Comparison of ENCODE assay signal across 7 cellular contexts in the genomic region with DNA sequence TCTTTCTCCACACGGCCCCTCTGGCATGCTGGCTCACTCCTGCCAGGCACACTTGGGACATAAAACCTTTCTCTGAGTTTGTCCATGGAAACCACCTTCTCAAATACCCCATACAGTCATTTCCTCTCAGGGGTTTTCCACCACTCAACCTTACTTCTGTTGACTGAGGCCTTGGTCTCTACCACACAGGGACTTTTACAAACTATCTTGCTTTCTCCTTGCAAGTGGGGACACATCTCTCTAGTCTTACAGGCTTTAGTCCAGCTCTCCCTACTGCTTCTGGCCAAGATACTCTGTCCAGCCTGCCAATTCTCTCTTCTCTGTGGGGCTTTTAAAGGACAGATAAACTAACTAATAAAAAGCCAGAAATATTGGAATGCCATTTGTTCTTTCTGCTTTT.
DNase-seq lines count a peak whose midpoint lies in the region; ATAC-seq lines count a peak whose summit lies in the region.
"Not testable (repeated sequence)": the region's sequence is repeated elsewhere in the genome, so short reads cannot be mapped to it uniquely, and the experiment has no call there.

No MANE protein-coding gene starts in this region.

- H3K9me3 Mint-ChIP-seq in activated T-helper 1 cell treated with anti-CD3 and anti-CD28 coated beads, Interleukin-12 subunit alpha, Interleukin-12 subunit beta, Interleukin-2, Interleukin-4 antibody, amounts not matched to agents 30 ng/mL and 10 ng/mL and 1 ng/mL, durations not matched to agents 14 hours and 24 hours and 36 hours = peaks cover 25% of the 10 kb centered on the region

- H3K27ac Mint-ChIP-seq in activated T-helper 1 cell treated with anti-CD3 and anti-CD28 coated beads, Interleukin-12 subunit alpha, Interleukin-12 subunit beta, Interleukin-2, Interleukin-4 antibody, amounts not matched to agents 30 ng/mL and 10 ng/mL and 1 ng/mL, durations not matched to agents 14 hours and 24 hours and 36 hours = peak overlapping the region; percentile 87

- peak; percentile 47 for DNase-seq in activated T-helper 1 cell treated with anti-CD3 and anti-CD28 coated beads, Interleukin-12 subunit alpha, Interleukin-12 subunit beta, Interleukin-2, Interleukin-4 antibody, amounts not matched to agents 30 ng/mL and 10 ng/mL and 1 ng/mL, durations not matched to agents 14 hours and 24 hours and 36 hours (ENCODE audit: low spot score)
- not testable (repeated sequence) for DNase-seq in left ventricle myocardium superior

- intact Hi-C loops in activated T-helper 1 cell treated with anti-CD3 and anti-CD28 coated beads, Interleukin-12 subunit alpha, Interleukin-12 subunit beta, Interleukin-2, Interleukin-4 antibody, amounts not matched to agents 30 ng/mL and 10 ng/mL and 1 ng/mL, durations not matched to agents 14 hours and 24 hours and 36 hours (cut with micrococcal nuclease); left ventricle myocardium superior (cut with micrococcal nuclease): not testable (repeated sequence)

- H3K36me3 Mint-ChIP-seq in activated T-helper 1 cell treated with anti-CD3 and anti-CD28 coated beads, Interleukin-12 subunit alpha, Interleukin-12 subunit beta, Interleukin-2, Interleukin-4 antibody, amounts not matched to agents 30 ng/mL and 10 ng/mL and 1 ng/mL, durations not matched to agents 14 hours and 24 hours and 36 hours (ENCODE audit: low read depth) = peaks cover 20% of the 10 kb centered on the region

- ATAC-seq in GM18861 (IDR thresholded peaks at IDR 0.05; ENCODE audit: unreplicated experiment) (peak; percentile 83), GM19463 (IDR thresholded peaks at IDR 0.05; ENCODE audit: unreplicated experiment) (peak; percentile 88), HG02610 (IDR thresholded peaks at IDR 0.05; ENCODE audit: unreplicated experiment) (peak; percentile 87), HG03066 (IDR thresholded peaks at IDR 0.05; ENCODE audit: low read depth, unreplicated experiment) (peak; percentile 72), HG03558 (IDR thresholded peaks at IDR 0.05; ENCODE audit: extremely low read depth, unreplicated experiment) (peak; percentile 89), left ventricle myocardium superior (peak; percentile 72)

- not testable (repeated sequence) for H3K27me3 Mint-ChIP-seq in activated T-helper 1 cell treated with anti-CD3 and anti-CD28 coated beads, Interleukin-12 subunit alpha, Interleukin-12 subunit beta, Interleukin-2, Interleukin-4 antibody, amounts not matched to agents 30 ng/mL and 10 ng/mL and 1 ng/mL, durations not matched to agents 14 hours and 24 hours and 36 hours (ENCODE audit: insufficient read depth)

- H3K4me3 Mint-ChIP-seq in activated T-helper 1 cell treated with anti-CD3 and anti-CD28 coated beads, Interleukin-12 subunit alpha, Interleukin-12 subunit beta, Interleukin-2, Interleukin-4 antibody, amounts not matched to agents 30 ng/mL and 10 ng/mL and 1 ng/mL, durations not matched to agents 14 hours and 24 hours and 36 hours = peak overlapping the region; percentile 17

- peaks cover 70% of the 10 kb centered on the region for H3K4me1 Mint-ChIP-seq in activated T-helper 1 cell treated with anti-CD3 and anti-CD28 coated beads, Interleukin-12 subunit alpha, Interleukin-12 subunit beta, Interleukin-2, Interleukin-4 antibody, amounts not matched to agents 30 ng/mL and 10 ng/mL and 1 ng/mL, durations not matched to agents 14 hours and 24 hours and 36 hours (ENCODE audit: low read depth)
